ENCODE assay signal across 1 cellular context in the genomic region with DNA sequence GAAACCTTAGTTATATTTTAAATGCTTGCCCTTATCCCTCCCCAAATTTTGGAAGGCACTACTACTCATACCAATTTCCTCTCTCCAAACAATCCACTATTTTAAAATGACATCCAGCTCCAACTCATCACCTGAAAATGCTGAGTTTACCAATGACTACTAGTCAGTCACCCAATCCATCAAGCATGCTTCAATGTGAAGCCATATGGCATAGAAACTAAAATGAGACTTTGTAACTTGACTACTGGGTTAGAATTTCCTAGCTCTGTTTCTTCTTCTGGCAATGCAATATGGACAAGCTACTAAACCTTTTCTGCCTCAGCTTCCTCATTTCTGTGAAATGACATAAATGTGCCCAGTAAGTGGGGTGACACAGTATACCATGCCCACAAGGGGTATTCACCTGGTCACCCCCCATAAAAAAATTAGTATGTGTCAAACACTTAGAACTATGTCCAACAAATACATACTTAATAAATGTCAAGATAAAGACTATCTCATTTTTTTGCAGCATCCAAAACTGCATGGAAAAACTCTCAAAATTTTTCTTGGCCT.
A peak's percentile ranks its signal among the peaks of the same experiment; 100 is the strongest.
TF ChIP-seq lines count a peak whose summit lies in the region.

No MANE protein-coding gene starts in this region.

TF ChIP-seq in K562, 482 proteins besides CTCF, POLR2A, EP300 and RAD21:
- TF ChIP-seq, protein P1, sequence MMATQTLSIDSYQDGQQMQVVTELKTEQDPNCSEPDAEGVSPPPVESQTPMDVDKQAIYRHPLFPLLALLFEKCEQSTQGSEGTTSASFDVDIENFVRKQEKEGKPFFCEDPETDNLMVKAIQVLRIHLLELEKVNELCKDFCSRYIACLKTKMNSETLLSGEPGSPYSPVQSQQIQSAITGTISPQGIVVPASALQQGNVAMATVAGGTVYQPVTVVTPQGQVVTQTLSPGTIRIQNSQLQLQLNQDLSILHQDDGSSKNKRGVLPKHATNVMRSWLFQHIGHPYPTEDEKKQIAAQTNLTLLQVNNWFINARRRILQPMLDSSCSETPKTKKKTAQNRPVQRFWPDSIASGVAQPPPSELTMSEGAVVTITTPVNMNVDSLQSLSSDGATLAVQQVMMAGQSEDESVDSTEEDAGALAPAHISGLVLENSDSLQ (IDR thresholded peaks at IDR 0.05): no peak
- TF ChIP-seq ARNT (IDR thresholded peaks at IDR 0.05): no peak
- TF ChIP-seq POLR2G (IDR thresholded peaks at IDR 0.05; ENCODE audit: low read depth, low read length): 0 out of 2 replicates have a peak, but pooled peaks have one; percentile 15
- TF ChIP-seq MBD2 (IDR thresholded peaks at IDR 0.05; ENCODE audit: borderline replicate concordance, low read depth): no peak
- TF ChIP-seq ZNF584 (CRISPR knock-in tag; IDR thresholded peaks at IDR 0.05; ENCODE audit: low read depth): no peak
- no peak for TF ChIP-seq NUFIP1 (IDR thresholded peaks at IDR 0.05; ENCODE audit: partially characterized antibody)
